8 cellular contexts compared by ENCODE assay signal in genomic region chr12:6723607-6724408, GRCh38. TPM values are rescaled to one million over a fixed set of nuclear protein-coding genes. Genes with fewer than 3 reads are reported as not detected.
DNase-seq lines count a peak whose midpoint lies in the region; ATAC-seq and TF ChIP-seq lines count a peak whose summit lies in the region.

COPS7A (plus strand) TSS chr12:6724046; CDS start chr12:6724657, 611 bp downstream.

- peaks cover 10% of the 10 kb centered on the region for H3K4me1 ChIP-seq in upper lobe of right lung

- no peaks in the 10 kb centered on the region for H3K27me3 Mint-ChIP-seq in T-helper 17 cell

- H3K4me3 ChIP-seq in upper lobe of right lung, result peak within 1 kb of the TSS; percentile 68

- peaks cover 25% of the 10 kb centered on the region for H3K4me1 Mint-ChIP-seq in T-helper 17 cell

- peak within 1 kb of the TSS; percentile 94 for H3K27ac Mint-ChIP-seq in T-helper 17 cell

- TF ChIP-seq CTCF in upper lobe of right lung (IDR thresholded peaks at IDR 0.05), result no peak

- peaks cover 14% of the 10 kb centered on the region for H3K36me3 ChIP-seq in upper lobe of right lung

- intact Hi-C loops in left cardiac atrium (cut with DNase I) (loop anchor here in 1 of 2 donors (2.0 kb wide), 1 partner anchor 61 kb away; the partner anchor contains the start of gene ING4), posterior vena cava (cut with DNase I) (no loop called here), upper lobe of right lung (cut with DNase I) (no loop called here)

- ATAC-seq in HG02885 (IDR thresholded peaks at IDR 0.05; ENCODE audit: poor library complexity, unreplicated experiment), result peak; percentile 93
- peak; percentile 90 for ATAC-seq in T-helper 17 cell
- peak; percentile 98 to 99 for ATAC-seq in left cardiac atrium
- ATAC-seq in upper lobe of right lung, result peak; percentile 98

- peak; percentile 100 for DNase-seq in NCI-H1694 treated with DMSO at 0.1 percent for 48 hours (lab: John Stamatoyannopoulos, UW)
- peak; percentile 75 to 83 (median 82) for DNase-seq in T-helper 17 cell
- DNase-seq in amygdala (lab: John Stamatoyannopoulos, UW), result peak; percentile 62 to 99 (median 97)
- peak; percentile 99 for DNase-seq in left cardiac atrium
- peak; percentile 100 for DNase-seq in posterior vena cava (ENCODE audit: low spot score)
- DNase-seq in upper lobe of right lung, result peak; percentile 99

- H3K9me3 ChIP-seq in T-helper 17 cell (ENCODE audit: control insufficient read depth, low read length, poor library complexity, severe bottlenecking) (no peaks in the 10 kb centered on the region), upper lobe of right lung (no peaks in the 10 kb centered on the region)

- H3K27me3 ChIP-seq in upper lobe of right lung, result no peaks in the 10 kb centered on the region

- peak; percentile 78 for TF ChIP-seq POLR2A in GM15510 (IDR thresholded peaks at IDR 0.05; ENCODE audit: borderline replicate concordance, extremely low read depth, insufficient read length)

- H3K36me3 Mint-ChIP-seq in T-helper 17 cell (ENCODE audit: low read depth), result no peaks in the 10 kb centered on the region

- peak within 1 kb of the TSS; percentile 93 for H3K4me3 Mint-ChIP-seq in T-helper 17 cell

- H3K27ac ChIP-seq in upper lobe of right lung, result peak within 1 kb of the TSS; percentile 88

RNA-seq across cellular contexts. Expression of gene COPS7A, which starts in this region (rescaled TPM):
- total RNA-seq in T-helper 17 cell (10 to 100 TPM; 13.9 to 17.9 TPM), left cardiac atrium (10 to 100 TPM; 61.3 to 71.2 TPM), posterior vena cava (10 to 100 TPM; 46.0 to 54.5 TPM), upper lobe of right lung (57.9 TPM)

Comparison
In these comparisons a context has a peak if more than half of its experiments do, and no peak if none do; other contexts are left out.
1. Peak in every context shown above with its lines: DNase-seq, ATAC-seq, H3K4me3 ChIP-seq and H3K27ac ChIP-seq.